Comparison of ENCODE assay signal across 2 cellular contexts in genomic region chr6:80209434-80209833, GRCh38.
TF ChIP-seq lines count a peak whose summit lies in the region.

No MANE protein-coding gene starts in this region.

TF ChIP-seq in HepG2, 621 proteins besides CTCF, POLR2A, EP300 and RAD21 (continued from another document):
- no peak for TF ChIP-seq ZNF20 (CRISPR knock-in tag; IDR thresholded peaks at IDR 0.05)

TF ChIP-seq in GM23338, 12 proteins besides CTCF, POLR2A, EP300 and RAD21:
- TF ChIP-seq, protein P1, sequence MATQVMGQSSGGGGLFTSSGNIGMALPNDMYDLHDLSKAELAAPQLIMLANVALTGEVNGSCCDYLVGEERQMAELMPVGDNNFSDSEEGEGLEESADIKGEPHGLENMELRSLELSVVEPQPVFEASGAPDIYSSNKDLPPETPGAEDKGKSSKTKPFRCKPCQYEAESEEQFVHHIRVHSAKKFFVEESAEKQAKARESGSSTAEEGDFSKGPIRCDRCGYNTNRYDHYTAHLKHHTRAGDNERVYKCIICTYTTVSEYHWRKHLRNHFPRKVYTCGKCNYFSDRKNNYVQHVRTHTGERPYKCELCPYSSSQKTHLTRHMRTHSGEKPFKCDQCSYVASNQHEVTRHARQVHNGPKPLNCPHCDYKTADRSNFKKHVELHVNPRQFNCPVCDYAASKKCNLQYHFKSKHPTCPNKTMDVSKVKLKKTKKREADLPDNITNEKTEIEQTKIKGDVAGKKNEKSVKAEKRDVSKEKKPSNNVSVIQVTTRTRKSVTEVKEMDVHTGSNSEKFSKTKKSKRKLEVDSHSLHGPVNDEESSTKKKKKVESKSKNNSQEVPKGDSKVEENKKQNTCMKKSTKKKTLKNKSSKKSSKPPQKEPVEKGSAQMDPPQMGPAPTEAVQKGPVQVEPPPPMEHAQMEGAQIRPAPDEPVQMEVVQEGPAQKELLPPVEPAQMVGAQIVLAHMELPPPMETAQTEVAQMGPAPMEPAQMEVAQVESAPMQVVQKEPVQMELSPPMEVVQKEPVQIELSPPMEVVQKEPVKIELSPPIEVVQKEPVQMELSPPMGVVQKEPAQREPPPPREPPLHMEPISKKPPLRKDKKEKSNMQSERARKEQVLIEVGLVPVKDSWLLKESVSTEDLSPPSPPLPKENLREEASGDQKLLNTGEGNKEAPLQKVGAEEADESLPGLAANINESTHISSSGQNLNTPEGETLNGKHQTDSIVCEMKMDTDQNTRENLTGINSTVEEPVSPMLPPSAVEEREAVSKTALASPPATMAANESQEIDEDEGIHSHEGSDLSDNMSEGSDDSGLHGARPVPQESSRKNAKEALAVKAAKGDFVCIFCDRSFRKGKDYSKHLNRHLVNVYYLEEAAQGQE (IDR thresholded peaks at IDR 0.05; ENCODE audit: unreplicated experiment) = no peak
- TF ChIP-seq EZH2 (IDR thresholded peaks at IDR 0.05; ENCODE audit: low read depth, unreplicated experiment) = no peak
- no peak for TF ChIP-seq ZNF462 (CRISPR knock-in tag; IDR thresholded peaks at IDR 0.05)
- TF ChIP-seq POLR2AphosphoS5 (IDR thresholded peaks at IDR 0.05; ENCODE audit: low read depth) = no peak
- no peak for TF ChIP-seq CREB1 (CRISPR knock-in tag; IDR thresholded peaks at IDR 0.05; ENCODE audit: low read depth)
- no peak for TF ChIP-seq ZNF114 (CRISPR knock-in tag; IDR thresholded peaks at IDR 0.05)
- no peak for TF ChIP-seq ZNF331 (CRISPR knock-in tag; IDR thresholded peaks at IDR 0.05; ENCODE audit: low read depth)
- no peak for TF ChIP-seq JUNB (IDR thresholded peaks at IDR 0.05; ENCODE audit: unreplicated experiment)
- TF ChIP-seq STAT1 (IDR thresholded peaks at IDR 0.05; ENCODE audit: unreplicated experiment) = no peak
- no peak for TF ChIP-seq EZH2phosphoT487 (IDR thresholded peaks at IDR 0.05; ENCODE audit: unreplicated experiment)
- TF ChIP-seq NANOG (IDR thresholded peaks at IDR 0.05; ENCODE audit: borderline replicate concordance) = no peak
- TF ChIP-seq, protein P2, sequence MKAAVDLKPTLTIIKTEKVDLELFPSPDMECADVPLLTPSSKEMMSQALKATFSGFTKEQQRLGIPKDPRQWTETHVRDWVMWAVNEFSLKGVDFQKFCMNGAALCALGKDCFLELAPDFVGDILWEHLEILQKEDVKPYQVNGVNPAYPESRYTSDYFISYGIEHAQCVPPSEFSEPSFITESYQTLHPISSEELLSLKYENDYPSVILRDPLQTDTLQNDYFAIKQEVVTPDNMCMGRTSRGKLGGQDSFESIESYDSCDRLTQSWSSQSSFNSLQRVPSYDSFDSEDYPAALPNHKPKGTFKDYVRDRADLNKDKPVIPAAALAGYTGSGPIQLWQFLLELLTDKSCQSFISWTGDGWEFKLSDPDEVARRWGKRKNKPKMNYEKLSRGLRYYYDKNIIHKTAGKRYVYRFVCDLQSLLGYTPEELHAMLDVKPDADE (IDR thresholded peaks at IDR 0.05) = no peak
